3 cellular contexts compared by ENCODE assay signal in genomic region chr11:120143472-120143871, GRCh38. TPM values are rescaled to one million over a fixed set of nuclear protein-coding genes. Genes with fewer than 3 reads are reported as not detected.
"Had no signal": no experiment of that assay in that cellular context is flagged by ENCODE, and none has a peak within 500 bp of the region (broad histone marks: within the 10 kb centered on the region; RNA-seq: fewer than 3 reads in every experiment).

No MANE protein-coding gene starts in this region.

RNA-seq across cellular contexts. Expression of gene TRIM29, which starts 5.6 kb away (rescaled TPM):
- total RNA-seq: HT1080, IMR-90 had no signal
- polyA plus RNA-seq: IgD-negative memory B cell, IMR-90 had no signal
